In genomic region chr2:142483653-142484052, GRCh38 we compare ENCODE assay signal across 35 cellular contexts.
"Had no signal": no experiment of that assay in that cellular context is flagged by ENCODE, and none has a peak within 500 bp of the region (broad histone marks: within the 10 kb centered on the region; RNA-seq: fewer than 3 reads in every experiment).

No MANE protein-coding gene starts in this region.

- H3K27ac ChIP-seq: adrenal gland, ascending aorta, body of pancreas, brain microvascular endothelial cell, breast epithelium, cardiac muscle cell had no signal

- H3K9me3 ChIP-seq: adrenal gland, body of pancreas had no signal

- H3K4me3 ChIP-seq: adrenal gland, ascending aorta, body of pancreas, breast epithelium, cardiac muscle cell had no signal

- H3K36me3 ChIP-seq: adrenal gland, ascending aorta, brain microvascular endothelial cell, breast epithelium, cardiac muscle cell had no signal

- H3K4me1 ChIP-seq: adrenal gland, ascending aorta, body of pancreas, breast epithelium had no signal

- FAIRE-seq: astrocyte, bronchial epithelial cell had no signal

- DNase-seq: activated effector memory CD4-positive, alpha-beta T cell treated with anti-CD3 and anti-CD28 coated beads, Interleukin-2, amount 50 U/mL, for 16 hours; activated effector memory CD4-positive, alpha-beta T cell treated with Interleukin-2 at 50 U/mL for 16 hours; activated gamma-delta T cell; activated gamma-delta T cell treated with Interleukin-2 at 50 U/mL for 16 hours; activated naive CD4-positive, alpha-beta T cell; activated naive CD4-positive, alpha-beta T cell treated with anti-CD3 and anti-CD28 coated beads for 36 hours; activated naive CD4-positive, alpha-beta T cell treated with anti-CD3 and anti-CD28 coated beads, Interleukin-2, amount 10 ng/mL, durations not matched to agents 7 days and 5 days; activated naive CD4-positive, alpha-beta T cell treated with anti-CD3 and anti-CD28 coated beads, Interleukin-2, amount 50 U/mL, for 16 hours; activated naive CD4-positive, alpha-beta T cell treated with Interleukin-2 at 50 U/mL for 16 hours; activated naive CD8-positive, alpha-beta T cell treated with anti-CD3 and anti-CD28 coated beads for 36 hours; activated naive CD8-positive, alpha-beta T cell treated with anti-CD3 and anti-CD28 coated beads, Interleukin-2, amount 10 ng/mL, durations not matched to agents 7 days and 5 days; activated naive CD8-positive, alpha-beta T cell treated with anti-CD3 and anti-CD28 coated beads, Interleukin-2, amount 50 U/mL, for 24 hours; activated T-cell treated with anti-CD3 and anti-CD28 coated beads for 4 hours; activated T-cell treated with anti-CD3 and anti-CD28 coated beads, Interleukin-2, amount 50 U/mL, for 1 hour; activated T-cell treated with anti-CD3 and anti-CD28 coated beads, Interleukin-2, amount 50 U/mL, for 24 hours; activated T-cell treated with anti-CD3 and anti-CD28 coated beads, Interleukin-2, amount 50 U/mL, for 4 hours; activated T-cell treated with anti-CD3 and anti-CD28 coated beads, Interleukin-2, amount 50 U/mL, for 48 hours; activated T-cell treated with anti-CD3 and anti-CD28 coated beads, Interleukin-2, amount 50 U/mL, for 72 hours; adrenal gland; amniotic stem cell; amygdala; anterior cingulate cortex; aorta; brain microvascular endothelial cell; caudate nucleus; central memory CD4-positive, alpha-beta T cell; cerebellar nuclear complex had no signal

- H3K27me3 ChIP-seq: adrenal gland, ascending aorta, body of pancreas, brain microvascular endothelial cell, breast epithelium, cardiac muscle cell had no signal

- ATAC-seq: activated naive CD4-positive, alpha-beta T cell treated with anti-CD3 and anti-CD28 coated beads, Interleukin-2, amount 50 U/mL, for 72 hours; activated naive CD8-positive, alpha-beta T cell treated with anti-CD3 and anti-CD28 coated beads, Interleukin-2, amount 50 U/mL, for 24 hours; activated T-cell treated with anti-CD3 and anti-CD28 coated beads, Interleukin-2, amount 50 U/mL, for 4 hours; activated T-cell treated with anti-CD3 and anti-CD28 coated beads, Interleukin-2, amount 50 U/mL, for 72 hours; activated T-helper 17 cell treated with anti-CD3 and anti-CD28 coated beads, Interleukin-2, amount 50 U/mL, for 72 hours; body of pancreas had no signal
